ENCODE assay signal across 21 cellular contexts in genomic region chr11:37830532-37830931, GRCh38.
"Had no signal": no experiment of that assay in that cellular context is flagged by ENCODE, and none has a peak within 500 bp of the region (broad histone marks: within the 10 kb centered on the region; RNA-seq: fewer than 3 reads in every experiment).

No MANE protein-coding gene starts in this region.

- ATAC-seq: naive thymus-derived CD4-positive, alpha-beta T cell; psoas muscle; sciatic nerve; stimulated activated memory B cell treated with anti-CD40 and anti-IgM and Interleukin-4, amounts not matched to agents 10 μg/mL and 1 μg/mL and 100 μg/mL, for 72 hours; stimulated activated naive CD8-positive, alpha-beta T cell treated with anti-CD3 and anti-CD28 coated beads, Interleukin-15, amount 100 ng/mL, for 72 hours; upper lobe of right lung had no signal

- H3K36me3 ChIP-seq: spleen, tibial nerve, upper lobe of right lung, vagina had no signal

- H3K27me3 ChIP-seq: dorsolateral prefrontal cortex, spleen, testis, tibial nerve, upper lobe of right lung, vagina had no signal

- H3K4me3 ChIP-seq: dorsolateral prefrontal cortex, psoas muscle, spleen, testis, tibial nerve, upper lobe of right lung, vagina had no signal

- H3K27ac ChIP-seq: dorsolateral prefrontal cortex, psoas muscle, spleen, testis, tibial nerve, upper lobe of right lung, vagina had no signal

- H3K9me3 ChIP-seq: testis, upper lobe of right lung, vagina had no signal

- H3K4me1 ChIP-seq: psoas muscle, spleen, testis, tibial nerve, upper lobe of right lung, vagina had no signal

- DNase-seq: cortex of kidney; dorsolateral prefrontal cortex; effector CD8-positive, alpha-beta T cell; head of caudate nucleus; hypothalamus; kidney glomerular epithelial cell; naive thymus-derived CD4-positive, alpha-beta T cell; nephron progenitor cell; psoas muscle; retina; spleen; stimulated activated CD4-positive, alpha-beta T cell treated with anti-CD3 and anti-CD28 coated beads, Interleukin-15, amount 100 ng/mL, for 24 hours; stimulated activated CD4-positive, alpha-beta T cell treated with anti-CD3 and anti-CD28 coated beads, Interleukin-1b, Interleukin-23, amount 100 ng/mL, for 48 hours; stimulated activated CD4-positive, alpha-beta T cell treated with anti-CD3 and anti-CD28 coated beads, Interleukin-4, amount 100 ng/mL, for 24 hours; stimulated activated naive CD8-positive, alpha-beta T cell treated with anti-CD3 and anti-CD28 coated beads, Interleukin-15, amount 100 ng/mL, for 72 hours; testis; upper lobe of right lung had no signal
